ENCODE assay signal across 12 cellular contexts in genomic region chr9:107242073-107243063, GRCh38. TPM values are rescaled to one million over a fixed set of nuclear protein-coding genes. Genes with fewer than 3 reads are reported as not detected.
DNase-seq lines count a peak whose midpoint lies in the region; ATAC-seq and TF ChIP-seq lines count a peak whose summit lies in the region.
"Had no signal": no experiment of that assay in that cellular context is flagged by ENCODE, and none has a peak within 500 bp of the region (broad histone marks: within the 10 kb centered on the region; RNA-seq: fewer than 3 reads in every experiment).

No MANE protein-coding gene starts in this region.

- peaks cover 15% of the 10 kb centered on the region for H3K4me1 Mint-ChIP-seq in activated T-helper 1 cell treated with anti-CD3 and anti-CD28 coated beads, Interleukin-12 subunit alpha, Interleukin-12 subunit beta, Interleukin-2, Interleukin-4 antibody, amounts not matched to agents 30 ng/mL and 10 ng/mL and 1 ng/mL, durations not matched to agents 14 hours and 24 hours and 36 hours (ENCODE audit: low read depth)

- no peak for TF ChIP-seq CTCF in mucosa of descending colon (IDR thresholded peaks at IDR 0.05)

- H3K36me3 ChIP-seq in HUES6 (ENCODE audit: control insufficient read depth, insufficient read depth, low read length) (no peaks in the 10 kb centered on the region), mucosa of descending colon (ENCODE audit: low read depth) (no peaks in the 10 kb centered on the region)
- H3K36me3 ChIP-seq: heart left ventricle had no signal

- H3K9ac ChIP-seq in HUES6 (ENCODE audit: low read length), result no peak overlapping the region

- no peaks in the 10 kb centered on the region for H3K9me3 Mint-ChIP-seq in activated T-helper 1 cell treated with anti-CD3 and anti-CD28 coated beads, Interleukin-12 subunit alpha, Interleukin-12 subunit beta, Interleukin-2, Interleukin-4 antibody, amounts not matched to agents 30 ng/mL and 10 ng/mL and 1 ng/mL, durations not matched to agents 14 hours and 24 hours and 36 hours

- H3K4me3 ChIP-seq in HUES6 (ENCODE audit: low read depth, low read length) (no peak overlapping the region), mucosa of descending colon (no peak overlapping the region)
- H3K4me3 ChIP-seq: heart left ventricle had no signal

- peak overlapping the region; percentile 25 for H3K27ac Mint-ChIP-seq in activated T-helper 1 cell treated with anti-CD3 and anti-CD28 coated beads, Interleukin-12 subunit alpha, Interleukin-12 subunit beta, Interleukin-2, Interleukin-4 antibody, amounts not matched to agents 30 ng/mL and 10 ng/mL and 1 ng/mL, durations not matched to agents 14 hours and 24 hours and 36 hours

- intact Hi-C loops in activated T-helper 1 cell treated with anti-CD3 and anti-CD28 coated beads, Interleukin-12 subunit alpha, Interleukin-12 subunit beta, Interleukin-2, Interleukin-4 antibody, amounts not matched to agents 30 ng/mL and 10 ng/mL and 1 ng/mL, durations not matched to agents 14 hours and 24 hours and 36 hours (cut with micrococcal nuclease), result loop anchor here (1.0 to 2.0 kb wide), 4 partner anchors 29 to 99 kb away; partner anchors contain the start of gene RAD23B
- intact Hi-C loops in mucosa of descending colon (cut with DNase I, micrococcal nuclease) (no loop called here), sciatic nerve (cut with DNase I) (no loop called here)

- H3K27me3 ChIP-seq in HUES6 (ENCODE audit: control insufficient read depth, insufficient read depth, low read length), result no peaks in the 10 kb centered on the region
- H3K27me3 ChIP-seq: heart left ventricle had no signal

- H3K36me3 Mint-ChIP-seq in activated T-helper 1 cell treated with anti-CD3 and anti-CD28 coated beads, Interleukin-12 subunit alpha, Interleukin-12 subunit beta, Interleukin-2, Interleukin-4 antibody, amounts not matched to agents 30 ng/mL and 10 ng/mL and 1 ng/mL, durations not matched to agents 14 hours and 24 hours and 36 hours (ENCODE audit: low read depth), result no peaks in the 10 kb centered on the region

- no peak overlapping the region for H3K4me3 Mint-ChIP-seq in activated T-helper 1 cell treated with anti-CD3 and anti-CD28 coated beads, Interleukin-12 subunit alpha, Interleukin-12 subunit beta, Interleukin-2, Interleukin-4 antibody, amounts not matched to agents 30 ng/mL and 10 ng/mL and 1 ng/mL, durations not matched to agents 14 hours and 24 hours and 36 hours

- peak; percentile 22 for DNase-seq in NCI-H82 (lab: John Stamatoyannopoulos, UW)
- no peak for DNase-seq in NCI-H82 treated with DMSO at 0.1 percent for 48 hours (lab: John Stamatoyannopoulos, UW; ENCODE audit: unreplicated experiment)
- no peak for DNase-seq in activated T-helper 1 cell treated with anti-CD3 and anti-CD28 coated beads, Interleukin-12 subunit alpha, Interleukin-12 subunit beta, Interleukin-2, Interleukin-4 antibody, amounts not matched to agents 30 ng/mL and 10 ng/mL and 1 ng/mL, durations not matched to agents 14 hours and 24 hours and 36 hours (ENCODE audit: low spot score)
- no peak for DNase-seq in mucosa of descending colon
- no peak for DNase-seq in mucosa of gallbladder (ENCODE audit: low spot score)
- no peak for DNase-seq in NCI-H1436 (lab: John Stamatoyannopoulos, UW)
- DNase-seq in sciatic nerve (ENCODE audit: low spot score), result no peak
- DNase-seq: ACHN, activated T-cell treated with anti-CD3 and anti-CD28 coated beads for 4 hours, heart left ventricle, NCI-H446 treated with DMSO at 0.1 percent for 48 hours had no signal

- peak overlapping the region; percentile 52; the same call in 1 of the 2 replicates for H3K27ac ChIP-seq in HUES6 (ENCODE audit: low read depth, low read length)
- H3K27ac ChIP-seq: heart left ventricle had no signal

- peak; percentile 38 for ATAC-seq in mucosa of descending colon
- ATAC-seq in sciatic nerve, result no peak
- ATAC-seq: heart left ventricle had no signal

- peaks cover 37% of the 10 kb centered on the region for H3K4me1 ChIP-seq in HUES6 (ENCODE audit: control insufficient read depth, insufficient read depth, low read length)
- no peaks in the 10 kb centered on the region for H3K4me1 ChIP-seq in mucosa of descending colon (ENCODE audit: low read depth)

- no peaks in the 10 kb centered on the region for H3K9me3 ChIP-seq in HUES6 (ENCODE audit: control insufficient read depth, insufficient read depth, low read depth, low read length)
- H3K9me3 ChIP-seq in mucosa of descending colon, result no peaks in the 10 kb centered on the region
- H3K9me3 ChIP-seq: heart left ventricle had no signal

- H3K27me3 Mint-ChIP-seq in activated T-helper 1 cell treated with anti-CD3 and anti-CD28 coated beads, Interleukin-12 subunit alpha, Interleukin-12 subunit beta, Interleukin-2, Interleukin-4 antibody, amounts not matched to agents 30 ng/mL and 10 ng/mL and 1 ng/mL, durations not matched to agents 14 hours and 24 hours and 36 hours (ENCODE audit: insufficient read depth), result peaks cover 7% of the 10 kb centered on the region

RNA-seq across cellular contexts. Expression of gene RAD23B, which starts 40.7 kb away (rescaled TPM):
- total RNA-seq in activated T-helper 1 cell treated with anti-CD3 and anti-CD28 coated beads, Interleukin-12 subunit alpha, Interleukin-12 subunit beta, Interleukin-2, Interleukin-4 antibody, amounts not matched to agents 30 ng/mL and 10 ng/mL and 1 ng/mL, durations not matched to agents 14 hours and 24 hours and 36 hours, result 138 and 153 TPM in 2 replicates
- total RNA-seq in mucosa of descending colon, result 10 to 100 TPM; 83.0 to 95.6 (median 93.7) TPM
- total RNA-seq in mucosa of gallbladder, result 115 TPM
- 83.4 TPM for total RNA-seq in sciatic nerve
